Comparison of ENCODE assay signal across 38 cellular contexts in genomic region chr3:46838301-46838700, GRCh38. TPM values are rescaled to one million over a fixed set of nuclear protein-coding genes. Genes with fewer than 3 reads are reported as not detected.
"Had no signal": no experiment of that assay in that cellular context is flagged by ENCODE, and none has a peak within 500 bp of the region (broad histone marks: within the 10 kb centered on the region; RNA-seq: fewer than 3 reads in every experiment).

No MANE protein-coding gene starts in this region.

- H3K4me3 ChIP-seq: adrenal gland, ascending aorta, body of pancreas, breast epithelium, cardiac muscle cell had no signal

- H3K27me3 Mint-ChIP-seq: activated naive CD4-positive, alpha-beta T cell treated with anti-CD3 and anti-CD28 coated beads, Interleukin-2, amount 50 U/mL, for 24 hours; activated naive CD8-positive, alpha-beta T cell; activated naive CD8-positive, alpha-beta T cell treated with anti-CD3 and anti-CD28 coated beads for 36 hours; activated naive CD8-positive, alpha-beta T cell treated with anti-CD3 and anti-CD28 coated beads, Interleukin-2, amount 50 U/mL, for 24 hours; activated T-cell treated with anti-CD3 and anti-CD28 coated beads, Interleukin-2, amount 50 U/mL, for 24 hours; central memory CD8-positive, alpha-beta T cell had no signal

- H3K4me1 ChIP-seq: adrenal gland, ascending aorta, breast epithelium had no signal

- H3K36me3 ChIP-seq: adrenal gland, ascending aorta, brain microvascular endothelial cell, breast epithelium had no signal

- H3K4me3 Mint-ChIP-seq: activated naive CD4-positive, alpha-beta T cell treated with anti-CD3 and anti-CD28 coated beads for 36 hours; activated naive CD4-positive, alpha-beta T cell treated with anti-CD3 and anti-CD28 coated beads, Interleukin-2, amount 10 ng/mL, durations not matched to agents 7 days and 5 days; activated naive CD4-positive, alpha-beta T cell treated with anti-CD3 and anti-CD28 coated beads, Interleukin-2, amount 50 U/mL, for 24 hours; activated naive CD8-positive, alpha-beta T cell; activated naive CD8-positive, alpha-beta T cell treated with anti-CD3 and anti-CD28 coated beads for 36 hours; activated naive CD8-positive, alpha-beta T cell treated with anti-CD3 and anti-CD28 coated beads, Interleukin-2, amount 10 ng/mL, durations not matched to agents 7 days and 5 days; activated naive CD8-positive, alpha-beta T cell treated with anti-CD3 and anti-CD28 coated beads, Interleukin-2, amount 50 U/mL, for 24 hours; activated T-cell treated with anti-CD3 and anti-CD28 coated beads, Interleukin-2, amount 50 U/mL, for 24 hours; activated T-cell treated with anti-CD3 and anti-CD28 coated beads, Interleukin-2, amount 50 U/mL, for 4 hours; activated T-cell treated with anti-CD3 and anti-CD28 coated beads, Interleukin-2, amount 50 U/mL, for 72 hours; activated T-helper 1 cell treated with anti-CD3 and anti-CD28 coated beads, Interleukin-12 subunit alpha, Interleukin-12 subunit beta, Interleukin-2, Interleukin-4 antibody, amounts not matched to agents 30 ng/mL and 10 ng/mL and 1 ng/mL, durations not matched to agents 14 hours and 24 hours and 36 hours; activated T-helper 17 cell treated with anti-CD3 and anti-CD28 coated beads, Interleukin-2, amount 50 U/mL, for 72 hours; brain; central memory CD8-positive, alpha-beta T cell had no signal

- H3K27ac ChIP-seq: adrenal gland, ascending aorta, body of pancreas, brain microvascular endothelial cell, breast epithelium had no signal

- DNase-seq: activated effector memory CD4-positive, alpha-beta T cell treated with anti-CD3 and anti-CD28 coated beads, Interleukin-2, amount 50 U/mL, for 16 hours; activated effector memory CD4-positive, alpha-beta T cell treated with Interleukin-2 at 50 U/mL for 16 hours; activated gamma-delta T cell; activated gamma-delta T cell treated with Interleukin-2 at 50 U/mL for 16 hours; activated naive CD4-positive, alpha-beta T cell; activated naive CD4-positive, alpha-beta T cell treated with anti-CD3 and anti-CD28 coated beads for 36 hours; activated naive CD4-positive, alpha-beta T cell treated with anti-CD3 and anti-CD28 coated beads, Interleukin-2, amount 10 ng/mL, durations not matched to agents 7 days and 5 days; activated naive CD4-positive, alpha-beta T cell treated with anti-CD3 and anti-CD28 coated beads, Interleukin-2, amount 50 U/mL, for 16 hours; activated naive CD4-positive, alpha-beta T cell treated with Interleukin-2 at 50 U/mL for 16 hours; activated naive CD8-positive, alpha-beta T cell treated with anti-CD3 and anti-CD28 coated beads for 36 hours; activated naive CD8-positive, alpha-beta T cell treated with anti-CD3 and anti-CD28 coated beads, Interleukin-2, amount 10 ng/mL, durations not matched to agents 7 days and 5 days; activated naive CD8-positive, alpha-beta T cell treated with anti-CD3 and anti-CD28 coated beads, Interleukin-2, amount 50 U/mL, for 24 hours; activated T-cell treated with anti-CD3 and anti-CD28 coated beads, Interleukin-2, amount 50 U/mL, for 24 hours; activated T-cell treated with anti-CD3 and anti-CD28 coated beads, Interleukin-2, amount 50 U/mL, for 4 hours; activated T-cell treated with anti-CD3 and anti-CD28 coated beads, Interleukin-2, amount 50 U/mL, for 48 hours; activated T-cell treated with anti-CD3 and anti-CD28 coated beads, Interleukin-2, amount 50 U/mL, for 72 hours; adrenal gland; amniotic stem cell; amygdala; anterior cingulate cortex; aorta; body of pancreas; brain microvascular endothelial cell; caudate nucleus; central memory CD4-positive, alpha-beta T cell; cerebellar nuclear complex had no signal

- ATAC-seq: activated naive CD4-positive, alpha-beta T cell treated with anti-CD3 and anti-CD28 coated beads, Interleukin-2, amount 50 U/mL, for 72 hours; activated naive CD8-positive, alpha-beta T cell treated with anti-CD3 and anti-CD28 coated beads, Interleukin-2, amount 50 U/mL, for 24 hours; activated T-cell treated with anti-CD3 and anti-CD28 coated beads, Interleukin-2, amount 50 U/mL, for 4 hours; activated T-cell treated with anti-CD3 and anti-CD28 coated beads, Interleukin-2, amount 50 U/mL, for 72 hours; activated T-helper 17 cell treated with anti-CD3 and anti-CD28 coated beads, Interleukin-2, amount 50 U/mL, for 72 hours; body of pancreas had no signal

- H3K27me3 ChIP-seq: adrenal gland, ascending aorta, body of pancreas, brain microvascular endothelial cell, breast epithelium, cardiac muscle cell had no signal

- H3K4me1 Mint-ChIP-seq: activated naive CD4-positive, alpha-beta T cell treated with anti-CD3 and anti-CD28 coated beads, Interleukin-2, amount 10 ng/mL, durations not matched to agents 7 days and 5 days; activated naive CD4-positive, alpha-beta T cell treated with anti-CD3 and anti-CD28 coated beads, Interleukin-2, amount 50 U/mL, for 24 hours; activated naive CD8-positive, alpha-beta T cell treated with anti-CD3 and anti-CD28 coated beads for 36 hours; activated naive CD8-positive, alpha-beta T cell treated with anti-CD3 and anti-CD28 coated beads, Interleukin-2, amount 10 ng/mL, durations not matched to agents 7 days and 5 days; activated naive CD8-positive, alpha-beta T cell treated with anti-CD3 and anti-CD28 coated beads, Interleukin-2, amount 50 U/mL, for 24 hours; activated T-helper 17 cell treated with anti-CD3 and anti-CD28 coated beads, Interleukin-2, amount 50 U/mL, for 72 hours; brain; central memory CD8-positive, alpha-beta T cell had no signal

- H3K27ac Mint-ChIP-seq: activated naive CD4-positive, alpha-beta T cell treated with anti-CD3 and anti-CD28 coated beads for 36 hours; activated naive CD4-positive, alpha-beta T cell treated with anti-CD3 and anti-CD28 coated beads, Interleukin-2, amount 10 ng/mL, durations not matched to agents 7 days and 5 days; activated naive CD4-positive, alpha-beta T cell treated with anti-CD3 and anti-CD28 coated beads, Interleukin-2, amount 50 U/mL, for 24 hours; activated naive CD4-positive, alpha-beta T cell treated with anti-CD3 and anti-CD28 coated beads, Interleukin-2, amount 50 U/mL, for 72 hours; activated naive CD8-positive, alpha-beta T cell; activated naive CD8-positive, alpha-beta T cell treated with anti-CD3 and anti-CD28 coated beads for 36 hours; activated naive CD8-positive, alpha-beta T cell treated with anti-CD3 and anti-CD28 coated beads, Interleukin-2, amount 10 ng/mL, durations not matched to agents 7 days and 5 days; activated naive CD8-positive, alpha-beta T cell treated with anti-CD3 and anti-CD28 coated beads, Interleukin-2, amount 50 U/mL, for 24 hours; activated T-cell treated with anti-CD3 and anti-CD28 coated beads, Interleukin-2, amount 50 U/mL, for 24 hours; activated T-cell treated with anti-CD3 and anti-CD28 coated beads, Interleukin-2, amount 50 U/mL, for 72 hours; activated T-helper 1 cell treated with anti-CD3 and anti-CD28 coated beads, Interleukin-12 subunit alpha, Interleukin-12 subunit beta, Interleukin-2, Interleukin-4 antibody, amounts not matched to agents 30 ng/mL and 10 ng/mL and 1 ng/mL, durations not matched to agents 14 hours and 24 hours and 36 hours; activated T-helper 17 cell treated with anti-CD3 and anti-CD28 coated beads, Interleukin-2, amount 50 U/mL, for 72 hours; activated T-helper 2 cell treated with anti-CD3 and anti-CD28 coated beads, Interferon-gamma antibody, Interleukin-2, Interleukin-4, amounts not matched to agents 10 μg/mL and 5 μg/mL and 100 μg/mL, durations not matched to agents 14 hours and 24 hours and 36 hours; brain had no signal

RNA-seq across cellular contexts. Expression of gene MYL3, which starts 24.9 kb away (rescaled TPM):
- total RNA-seq: activated naive CD4-positive, alpha-beta T cell treated with anti-CD3 and anti-CD28 coated beads for 36 hours; activated naive CD4-positive, alpha-beta T cell treated with anti-CD3 and anti-CD28 coated beads, Interleukin-2, amount 50 U/mL, for 72 hours; activated naive CD8-positive, alpha-beta T cell treated with anti-CD3 and anti-CD28 coated beads for 36 hours; activated naive CD8-positive, alpha-beta T cell treated with anti-CD3 and anti-CD28 coated beads, Interleukin-2, amount 10 ng/mL, durations not matched to agents 7 days and 5 days; activated T-cell treated with anti-CD3 and anti-CD28 coated beads, Interleukin-2, amount 50 U/mL, for 4 hours; activated T-cell treated with anti-CD3 and anti-CD28 coated beads, Interleukin-2, amount 50 U/mL, for 72 hours; activated T-helper 1 cell treated with anti-CD3 and anti-CD28 coated beads, Interleukin-12 subunit alpha, Interleukin-12 subunit beta, Interleukin-2, Interleukin-4 antibody, amounts not matched to agents 30 ng/mL and 10 ng/mL and 1 ng/mL, durations not matched to agents 14 hours and 24 hours and 36 hours; activated T-helper 17 cell treated with anti-CD3 and anti-CD28 coated beads, Interleukin-2, amount 50 U/mL, for 72 hours; activated T-helper 2 cell treated with anti-CD3 and anti-CD28 coated beads, Interferon-gamma antibody, Interleukin-2, Interleukin-4, amounts not matched to agents 10 μg/mL and 5 μg/mL and 100 μg/mL, durations not matched to agents 14 hours and 24 hours and 36 hours; bronchial epithelial cell had no signal

RNA-seq across cellular contexts. Expression of gene PTH1R, which starts 39.2 kb away (rescaled TPM):
- total RNA-seq: activated naive CD4-positive, alpha-beta T cell treated with anti-CD3 and anti-CD28 coated beads for 36 hours; activated naive CD4-positive, alpha-beta T cell treated with anti-CD3 and anti-CD28 coated beads, Interleukin-2, amount 50 U/mL, for 72 hours; activated naive CD8-positive, alpha-beta T cell treated with anti-CD3 and anti-CD28 coated beads for 36 hours; activated naive CD8-positive, alpha-beta T cell treated with anti-CD3 and anti-CD28 coated beads, Interleukin-2, amount 10 ng/mL, durations not matched to agents 7 days and 5 days; activated T-cell treated with anti-CD3 and anti-CD28 coated beads, Interleukin-2, amount 50 U/mL, for 4 hours; activated T-cell treated with anti-CD3 and anti-CD28 coated beads, Interleukin-2, amount 50 U/mL, for 72 hours; activated T-helper 1 cell treated with anti-CD3 and anti-CD28 coated beads, Interleukin-12 subunit alpha, Interleukin-12 subunit beta, Interleukin-2, Interleukin-4 antibody, amounts not matched to agents 30 ng/mL and 10 ng/mL and 1 ng/mL, durations not matched to agents 14 hours and 24 hours and 36 hours; activated T-helper 17 cell treated with anti-CD3 and anti-CD28 coated beads, Interleukin-2, amount 50 U/mL, for 72 hours; activated T-helper 2 cell treated with anti-CD3 and anti-CD28 coated beads, Interferon-gamma antibody, Interleukin-2, Interleukin-4, amounts not matched to agents 10 μg/mL and 5 μg/mL and 100 μg/mL, durations not matched to agents 14 hours and 24 hours and 36 hours; bronchial epithelial cell had no signal
